17 cellular contexts compared by ENCODE assay signal in the genomic region with DNA sequence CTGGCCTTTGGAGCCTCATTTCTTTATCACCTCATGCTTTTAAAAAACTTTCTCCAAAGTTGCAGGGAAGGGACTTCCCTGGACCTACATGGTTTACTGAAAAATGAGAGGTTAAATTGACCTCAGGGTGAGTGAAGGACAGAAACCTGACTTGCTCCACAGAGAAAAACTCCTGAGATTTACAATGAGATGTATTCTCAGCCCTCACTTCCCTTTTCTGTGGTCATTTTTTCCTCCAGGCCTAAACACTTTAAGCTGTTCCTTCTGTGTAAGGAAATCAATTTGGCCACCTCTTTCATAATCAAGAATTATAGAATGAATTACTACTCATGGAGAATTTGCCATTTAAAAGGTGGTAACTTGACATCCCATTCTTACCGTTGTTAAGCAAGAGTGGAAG.
DNase-seq lines count a peak whose midpoint lies in the region; ATAC-seq, FAIRE-seq and TF ChIP-seq lines count a peak whose summit lies in the region.
"Had no signal": no experiment of that assay in that cellular context is flagged by ENCODE, and none has a peak within 500 bp of the region (broad histone marks: within the 10 kb centered on the region; RNA-seq: fewer than 3 reads in every experiment).

No MANE protein-coding gene starts in this region.

- no peak for ATAC-seq in K562
- ATAC-seq: A549, HCT116 had no signal

- intact Hi-C loops in K562 (cut with micrococcal nuclease) (no loop called here), thyroid gland (cut with DNase I) (no loop called here)

- H3K27ac ChIP-seq in K562 (ENCODE audit: extremely low read depth, low read depth, low read length) (no peak overlapping the region), thyroid gland (no peak overlapping the region)
- H3K27ac ChIP-seq: BLaER1, HL-60 had no signal

- H3K9me1 ChIP-seq in K562 (ENCODE audit: control insufficient read depth, insufficient read depth, low read length), result no peaks in the 10 kb centered on the region

- DNase-seq in AML-193 (lab: John Stamatoyannopoulos, UW) (peak; percentile 23 to 57), GF-D8 (lab: John Stamatoyannopoulos, UW) (peak; percentile 16), NOMO-1 treated with dmso at 0.1 percent for 144 hours (lab: John Stamatoyannopoulos, UW; ENCODE audit: unreplicated experiment) (peak; percentile 85), K562 (ENCODE audit: extremely low read depth in 1 of 4, low spot score in 3 of 4) (no peak), thyroid gland (no peak), putamen (ENCODE audit: low spot score) (no peak), retina (no peak)
- DNase-seq: Caco-2; CD8-positive, alpha-beta memory T cell; DND-41; GDM1; IMR-90 had no signal

- TF ChIP-seq CTCF in K562 (IDR thresholded peaks at IDR 0.05 in 2 of 3, conservative IDR thresholded peaks at IDR 0.05 in 1 of 3; ENCODE audit: insufficient read depth in 2 of 3, low read depth in 1 of 3, low read length in 3 of 3) (no peak), thyroid gland (IDR thresholded peaks at IDR 0.05) (no peak)

- H4K20me1 ChIP-seq in K562 (replicated peaks; ENCODE audit: control insufficient read depth, insufficient read depth, low read length), result no peaks in the 10 kb centered on the region
- H4K20me1 ChIP-seq: BLaER1 had no signal

- H3K36me3 ChIP-seq in K562 (ENCODE audit: control insufficient read depth, insufficient read depth, low read length) (no peaks in the 10 kb centered on the region), thyroid gland (no peaks in the 10 kb centered on the region)
- H3K36me3 ChIP-seq: BLaER1 had no signal

- H3K9ac ChIP-seq in K562 (ENCODE audit: insufficient read depth in 1 of 2, low read depth in 2 of 2, low read length in 2 of 2), result no peak overlapping the region
- H3K9ac ChIP-seq: BLaER1 had no signal

- TF ChIP-seq EP300 in K562 (IDR thresholded peaks at IDR 0.05; ENCODE audit: low read length), result no peak

- in situ Hi-C loops in K562 (cut with MboI), result no loop called here

- CTCF ChIA-PET in K562 (lab: Yijun Ruan, JAX; ENCODE audit: low intra/inter-chr PET ratio), result no interaction called here

- no peak for TF ChIP-seq RAD21 in K562 (CRISPR knock-in tag; conservative IDR thresholded peaks at IDR 0.05 in 1 of 2, IDR thresholded peaks at IDR 0.05 in 1 of 2)

- H3K4me1 ChIP-seq in K562 (replicated peaks in 1 of 2; ENCODE audit: control insufficient read depth in 2 of 2, insufficient read depth in 2 of 2, low read length in 2 of 2) (no peaks in the 10 kb centered on the region), thyroid gland (no peaks in the 10 kb centered on the region)
- H3K4me1 ChIP-seq: BLaER1 had no signal

- POLR2A ChIA-PET in K562 (lab: Yijun Ruan, JAX), result no interaction called here

- H3K4me3 ChIP-seq in K562, result no peak overlapping the region
- no peak overlapping the region for H3K4me3 ChIP-seq in thyroid gland (replicated peaks in 1 of 3)
- H3K4me3 ChIP-seq: A549, BLaER1 had no signal

- no peaks in the 10 kb centered on the region for H3K79me2 ChIP-seq in K562 (ENCODE audit: control insufficient read depth, insufficient read depth, low read length)

- TF ChIP-seq POLR2A in K562 (conservative IDR thresholded peaks at IDR 0.05), result no peak
- no peak for TF ChIP-seq POLR2A in thyroid gland (IDR thresholded peaks at IDR 0.05)

- BruUV-seq in K562 (replicated peaks; lab: Mats Ljungman, UMichigan), result no TSS peak

- no peak for FAIRE-seq in K562 (lab: Jason Lieb, UNC)
- FAIRE-seq: A549, H54 had no signal

- H3K4me2 ChIP-seq in K562 (ENCODE audit: insufficient read depth, low read length), result no peak overlapping the region
- H3K4me2 ChIP-seq: A549, BLaER1 had no signal

- WGBS in K562 (ENCODE audit: insufficient coverage, low coverage, missing lambda C conversion rate), result 41% methylated on average over 1 of the region's 1 CpG
- 79 to 81% methylated on average over 1 of the region's 1 CpG for WGBS in thyroid gland, 2 donors

- H3K9me3 ChIP-seq in K562 (replicated peaks; ENCODE audit: control insufficient read depth, insufficient read depth, low read depth, low read length) (no peaks in the 10 kb centered on the region), thyroid gland (no peaks in the 10 kb centered on the region)
- H3K9me3 ChIP-seq: BLaER1 had no signal

- H3K27me3 ChIP-seq in K562 (ENCODE audit: control insufficient read depth in 2 of 2, insufficient read depth in 2 of 2, low read length in 2 of 2) (no peaks in the 10 kb centered on the region), thyroid gland (no peaks in the 10 kb centered on the region)
- H3K27me3 ChIP-seq: BLaER1 had no signal

- no peak overlapping the region for H2AFZ ChIP-seq in K562 (ENCODE audit: low read depth, low read length)

TF ChIP-seq in K562, 482 proteins besides CTCF, POLR2A, EP300 and RAD21:
- TF ChIP-seq ERF (CRISPR knock-in tag; IDR thresholded peaks at IDR 0.05), result no peak
- TF ChIP-seq SMAD3 (CRISPR knock-in tag; conservative IDR thresholded peaks at IDR 0.05), result no peak
- TF ChIP-seq SPI1 (IDR thresholded peaks at IDR 0.05; ENCODE audit: borderline replicate concordance, low read depth, low read length), result peak; percentile 65; the same call in 1 of the 2 replicates

Comparison
In these comparisons a context has a peak if more than half of its experiments do, and no peak if none do; other contexts are left out.
1. DNase-seq: peak in AML-193 (2 of 2), GF-D8 (single experiment) and NOMO-1 treated with dmso at 0.1 percent for 144 hours (single experiment); none in K562 (0 of 4), thyroid gland (0 of 2), putamen (single experiment) and retina (single experiment).